Comparison of ENCODE assay signal across 1 cellular context in the genomic region with DNA sequence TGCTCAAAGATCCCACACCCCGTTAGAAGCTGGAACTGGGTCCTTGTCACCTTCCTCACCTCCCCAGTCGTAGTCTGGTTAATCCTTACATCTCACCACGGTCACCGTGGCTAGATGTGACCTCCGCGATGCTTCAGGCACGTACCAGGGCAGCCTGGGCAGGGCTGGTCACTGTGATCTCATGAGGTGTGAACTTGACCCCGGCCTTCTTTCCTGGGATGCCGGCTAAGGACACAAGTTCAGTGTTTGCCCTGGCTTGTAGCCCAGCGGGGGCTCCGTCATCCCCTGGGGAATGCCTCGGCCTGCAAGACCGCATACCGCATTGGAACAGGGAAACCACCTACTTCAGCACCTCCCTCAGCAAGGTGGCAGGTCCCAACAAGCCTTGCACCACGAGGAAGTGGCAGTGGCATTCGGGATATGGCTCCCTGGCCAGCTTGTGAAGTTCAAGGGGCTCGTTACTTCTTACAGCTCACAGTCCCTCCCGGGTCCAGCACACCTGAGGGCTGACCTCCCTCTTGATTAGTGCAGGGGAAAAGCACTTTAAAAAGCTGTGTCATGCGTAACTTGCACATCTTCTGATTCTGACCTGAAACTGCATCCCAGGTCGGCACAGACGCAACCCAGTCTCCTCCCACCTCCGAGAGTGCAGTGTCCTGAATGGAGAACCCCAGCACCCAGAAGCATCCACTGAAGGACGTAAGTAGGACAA.
A peak's percentile ranks its signal among the peaks of the same experiment; 100 is the strongest.
TF ChIP-seq lines count a peak whose summit lies in the region.

No MANE protein-coding gene starts in this region.

TF ChIP-seq in HCT116, 20 proteins besides CTCF, POLR2A, EP300 and RAD21:
- TF ChIP-seq, protein P1, sequence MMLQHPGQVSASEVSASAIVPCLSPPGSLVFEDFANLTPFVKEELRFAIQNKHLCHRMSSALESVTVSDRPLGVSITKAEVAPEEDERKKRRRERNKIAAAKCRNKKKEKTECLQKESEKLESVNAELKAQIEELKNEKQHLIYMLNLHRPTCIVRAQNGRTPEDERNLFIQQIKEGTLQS (IDR thresholded peaks at IDR 0.05) = no peak
- TF ChIP-seq YY1 (IDR thresholded peaks at IDR 0.05; ENCODE audit: extremely low read depth, insufficient replicate concordance, low read depth, low read length) = peak; percentile 33
- peak; percentile 36 for TF ChIP-seq ZBTB33 (IDR thresholded peaks at IDR 0.05; ENCODE audit: extremely low read depth, insufficient replicate concordance, low read length)
